In the genomic region with DNA sequence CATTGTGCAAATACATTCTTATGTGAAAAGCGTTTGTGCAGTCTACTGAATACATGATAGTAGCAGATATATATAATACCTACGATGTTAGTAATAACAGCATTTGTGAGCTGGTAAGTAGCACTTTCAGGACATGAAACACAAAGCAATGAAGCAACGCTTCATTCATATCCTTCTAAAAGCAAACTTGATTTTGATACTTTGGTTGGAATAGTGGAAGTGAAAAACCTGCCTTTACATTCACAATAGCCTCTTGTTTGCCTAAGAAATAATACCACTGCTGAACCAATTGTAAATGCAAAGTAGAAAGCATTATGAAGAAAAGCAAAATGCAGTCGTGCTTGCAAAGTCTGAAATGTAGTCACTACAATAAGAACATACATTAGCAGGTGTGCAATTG, we compare ENCODE assay signal across 32 cellular contexts.
"Had no signal": no experiment of that assay in that cellular context is flagged by ENCODE, and none has a peak within 500 bp of the region (broad histone marks: within the 10 kb centered on the region; RNA-seq: fewer than 3 reads in every experiment).

No MANE protein-coding gene starts in this region.

- H3K27me3 ChIP-seq: adrenal gland, body of pancreas, brain microvascular endothelial cell, breast epithelium had no signal

- H3K4me1 ChIP-seq: adrenal gland, body of pancreas, breast epithelium had no signal

- H3K36me3 ChIP-seq: adrenal gland, brain microvascular endothelial cell, breast epithelium, WERI-Rb-1 had no signal

- DNase-seq: activated CD4-positive, alpha-beta memory T cell treated with anti-CD3 and anti-CD28 coated beads for 36 hours; activated CD4-positive, alpha-beta T cell treated with anti-CD3 and anti-CD28 coated beads for 4 hours; activated CD4-positive, alpha-beta T cell treated with anti-CD3 and anti-CD28 coated beads, Interleukin-2, amount 10 ng/mL, durations not matched to agents 24 days and 14 days; activated CD4-positive, alpha-beta T cell treated with anti-CD3 and anti-CD28 coated beads, Interleukin-2, amount 50 U/mL, for 1 hour; activated CD4-positive, alpha-beta T cell treated with anti-CD3 and anti-CD28 coated beads, Interleukin-2, amount 50 U/mL, for 4 hours; activated CD4-positive, CD25-positive, alpha-beta regulatory T cell; activated CD8-positive, alpha-beta memory T cell treated with anti-CD3 and anti-CD28 coated beads, Interleukin-2, amount 50 U/mL, for 4 hours; activated CD8-positive, alpha-beta T cell treated with anti-CD3 and anti-CD28 coated beads for 36 hours; activated effector memory CD4-positive, alpha-beta T cell treated with anti-CD3 and anti-CD28 coated beads, Interleukin-2, amount 50 U/mL, for 16 hours; activated gamma-delta T cell treated with Interleukin-2 at 50 U/mL for 16 hours; activated naive CD4-positive, alpha-beta T cell; activated naive CD4-positive, alpha-beta T cell treated with anti-CD3 and anti-CD28 coated beads for 36 hours; activated naive CD4-positive, alpha-beta T cell treated with anti-CD3 and anti-CD28 coated beads, Interleukin-2, amount 50 U/mL, for 16 hours; activated naive CD8-positive, alpha-beta T cell treated with anti-CD3 and anti-CD28 coated beads for 36 hours; activated T-cell treated with anti-CD3 and anti-CD28 coated beads for 4 hours; activated T-cell treated with anti-CD3 and anti-CD28 coated beads, Interleukin-2, amount 50 U/mL, for 1 hour; activated T-cell treated with anti-CD3 and anti-CD28 coated beads, Interleukin-2, amount 50 U/mL, for 4 hours; activated T-cell treated with anti-CD3 and anti-CD28 coated beads, Interleukin-2, amount 50 U/mL, for 72 hours; adrenal gland; amniotic stem cell; aorta; body of pancreas; brain microvascular endothelial cell; central memory CD4-positive, alpha-beta T cell; T-helper 2 cell; T-helper 9 cell; WERI-Rb-1 had no signal

- H3K9me3 ChIP-seq: adrenal gland, body of pancreas, breast epithelium had no signal

- H3K4me3 ChIP-seq: adrenal gland, body of pancreas, breast epithelium had no signal

- H3K27ac ChIP-seq: adrenal gland, body of pancreas, brain microvascular endothelial cell, breast epithelium, WERI-Rb-1 had no signal

- ATAC-seq: activated CD4-positive, CD25-positive, alpha-beta regulatory T cell treated with anti-CD3 and anti-CD28 coated beads, Interleukin-2, amount 50 U/mL, for 24 hours; activated CD8-positive, alpha-beta T cell treated with anti-CD3 and anti-CD28 coated beads for 36 hours; activated naive CD4-positive, alpha-beta T cell treated with anti-CD3 and anti-CD28 coated beads, Interleukin-2, amount 50 U/mL, for 72 hours; activated T-cell treated with anti-CD3 and anti-CD28 coated beads, Interleukin-2, amount 50 U/mL, for 4 hours; activated T-cell treated with anti-CD3 and anti-CD28 coated beads, Interleukin-2, amount 50 U/mL, for 72 hours; activated T-helper 17 cell treated with anti-CD3 and anti-CD28 coated beads, Interleukin-2, amount 50 U/mL, for 72 hours; body of pancreas; WTC11 had no signal
